In the genomic region with DNA sequence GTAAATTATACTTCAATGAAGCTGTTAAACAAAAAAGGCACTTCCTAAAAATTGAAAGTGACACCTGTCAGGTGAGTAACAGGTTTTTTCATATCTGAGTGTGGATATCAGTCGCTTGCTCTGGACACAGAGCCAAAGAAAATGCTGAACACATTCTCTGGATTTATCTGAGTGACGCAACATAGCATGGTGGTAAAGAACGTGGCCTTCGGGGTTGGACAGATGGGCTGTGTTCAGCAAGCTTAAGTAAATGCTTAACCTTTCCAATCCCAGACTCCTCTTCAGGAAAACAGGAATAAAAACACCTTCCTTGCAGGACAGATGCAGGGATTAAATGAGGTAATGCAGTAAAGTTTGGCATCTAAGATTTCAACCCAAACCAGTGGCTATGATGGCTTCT, we compare ENCODE assay signal across 17 cellular contexts.
"Had no signal": no experiment of that assay in that cellular context is flagged by ENCODE, and none has a peak within 500 bp of the region (broad histone marks: within the 10 kb centered on the region; RNA-seq: fewer than 3 reads in every experiment).

No MANE protein-coding gene starts in this region.

- H3K4me1 ChIP-seq: uterus had no signal

- H3K36me3 ChIP-seq: brain microvascular endothelial cell, colonic mucosa, heart right ventricle, uterus had no signal

- H3K27ac ChIP-seq: brain microvascular endothelial cell, colonic mucosa, heart right ventricle, tibial nerve, uterus had no signal

- H3K27me3 ChIP-seq: brain microvascular endothelial cell, colonic mucosa, heart right ventricle, tibial nerve, uterus had no signal

- DNase-seq: activated CD4-positive, alpha-beta T cell treated with anti-CD3 and anti-CD28 coated beads for 1 hour; activated naive CD4-positive, alpha-beta T cell treated with Interleukin-2 at 50 U/mL for 16 hours; activated naive CD8-positive, alpha-beta T cell treated with anti-CD3 and anti-CD28 coated beads, Interleukin-2, amount 10 ng/mL, durations not matched to agents 7 days and 5 days; brain microvascular endothelial cell; central memory CD4-positive, alpha-beta T cell; colonic mucosa; erythroblast; heart right ventricle; islet precursor cell; left colon; posterior cingulate gyrus; retina; stimulated activated CD4-positive, alpha-beta T cell treated with anti-CD3 and anti-CD28 coated beads, Interleukin-1b, Interleukin-23, amount 100 ng/mL, for 48 hours; stimulated activated naive CD4-positive, alpha-beta T cell treated with Interleukin-2 at 50 U/mL for 16 hours; uterus had no signal

- H3K4me3 ChIP-seq: colonic mucosa, heart right ventricle, lung, tibial nerve, uterus had no signal

- H3K9me3 ChIP-seq: colonic mucosa, heart right ventricle, uterus had no signal
